Comparison of ENCODE assay signal across 30 cellular contexts in the genomic region with DNA sequence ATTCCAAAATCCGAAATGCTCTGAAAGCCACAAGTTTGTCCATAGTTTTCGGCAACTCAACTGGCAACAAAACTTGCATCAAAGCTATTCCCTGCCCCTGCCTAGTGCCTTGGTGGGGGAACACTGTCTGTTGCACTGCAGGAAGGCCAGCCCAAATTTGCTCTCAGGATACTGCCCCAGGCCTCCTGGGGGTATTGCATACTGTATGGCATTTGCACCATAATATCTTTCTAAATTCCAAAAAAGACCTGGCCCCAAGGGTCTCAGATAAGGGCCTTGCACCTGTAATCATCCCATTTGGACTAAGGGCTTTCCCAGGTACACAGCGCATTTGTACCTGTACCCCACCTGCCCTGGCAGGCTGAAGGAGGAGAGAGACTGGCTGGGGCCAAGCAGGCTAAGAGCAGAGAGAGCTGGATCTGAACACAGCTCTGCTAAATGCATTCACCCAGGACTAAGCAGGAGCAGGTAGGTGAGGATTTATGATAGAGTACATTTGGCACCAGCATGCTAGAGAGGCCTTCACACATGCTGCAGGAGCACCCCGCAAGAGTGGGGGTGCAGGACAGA. TPM values are rescaled to one million over a fixed set of nuclear protein-coding genes. Genes with fewer than 3 reads are reported as not detected.
DNase-seq lines count a peak whose midpoint lies in the region; ATAC-seq, FAIRE-seq and TF ChIP-seq lines count a peak whose summit lies in the region.
"Had no signal": no experiment of that assay in that cellular context is flagged by ENCODE, and none has a peak within 500 bp of the region (broad histone marks: within the 10 kb centered on the region; RNA-seq: fewer than 3 reads in every experiment).

No MANE protein-coding gene starts in this region.

- no peak overlapping the region for H2AFZ ChIP-seq in astrocyte (ENCODE audit: low read depth, low read length)
- no peak overlapping the region for H2AFZ ChIP-seq in neural progenitor cell (replicated peaks)
- H2AFZ ChIP-seq: parathyroid adenoma had no signal

- H3F3A ChIP-seq in neural progenitor cell (ENCODE audit: low read depth) = peaks cover 46% of the 10 kb centered on the region

- H3K4me1 ChIP-seq in astrocyte (ENCODE audit: insufficient read depth, low read length) (peaks cover 8% of the 10 kb centered on the region), neural progenitor cell (peaks cover 17% of the 10 kb centered on the region)
- H3K4me1 ChIP-seq: parathyroid adenoma had no signal

- FAIRE-seq in astrocyte (lab: Jason Lieb, UNC) = no peak
- FAIRE-seq: urothelium cell line had no signal

- no peaks in the 10 kb centered on the region for H4K20me1 ChIP-seq in astrocyte (ENCODE audit: insufficient read depth, low read length)
- peaks cover 14% of the 10 kb centered on the region for H4K20me1 ChIP-seq in neural progenitor cell (ENCODE audit: low read depth)

- H3K4me3 ChIP-seq in astrocyte (ENCODE audit: insufficient read depth, low read depth, low read length) (no peak overlapping the region), neural progenitor cell (no peak overlapping the region)
- H3K4me3 ChIP-seq: smooth muscle cell had no signal

- H3K27ac Mint-ChIP-seq in astrocyte (ENCODE audit: unreplicated experiment) (peak overlapping the region; percentile 26), neural progenitor cell (peak overlapping the region; percentile 46)
- no peak overlapping the region for H3K27ac Mint-ChIP-seq in activated T-helper 17 cell treated with anti-CD3 and anti-CD28 coated beads, Interleukin-2, amount 50 U/mL, for 72 hours
- H3K27ac Mint-ChIP-seq: activated CD4-positive, alpha-beta T cell treated with anti-CD3 and anti-CD28 coated beads, Interleukin-2, amount 10 ng/mL, durations not matched to agents 7 days and 5 days; activated T-cell treated with anti-CD3 and anti-CD28 coated beads, Interleukin-2, amount 50 U/mL, for 72 hours had no signal

- no peaks in the 10 kb centered on the region for H3K36me3 ChIP-seq in astrocyte (ENCODE audit: insufficient read depth, low read length)
- no peaks in the 10 kb centered on the region for H3K36me3 ChIP-seq in neural progenitor cell

- H3K79me2 ChIP-seq in astrocyte (ENCODE audit: insufficient read depth, low read length) = no peaks in the 10 kb centered on the region
- H3K79me2 ChIP-seq in neural progenitor cell (ENCODE audit: low read depth) = no peaks in the 10 kb centered on the region
- H3K79me2 ChIP-seq: parathyroid adenoma had no signal

- H3K27ac ChIP-seq in astrocyte (ENCODE audit: low read depth, low read length) (no peak overlapping the region), neural progenitor cell (no peak overlapping the region)
- H3K27ac ChIP-seq: parathyroid adenoma, VCaP had no signal

- TF ChIP-seq CTCF in astrocyte (IDR thresholded peaks at IDR 0.05; ENCODE audit: insufficient read depth, low read depth, low read length) (no peak), neural progenitor cell (IDR thresholded peaks at IDR 0.05) (no peak)

- no peak overlapping the region for H3K9ac ChIP-seq in astrocyte (ENCODE audit: low read length)
- H3K9ac ChIP-seq in neural progenitor cell = no peak overlapping the region
- H3K9ac ChIP-seq: parathyroid adenoma had no signal

- no peak for ATAC-seq in left cardiac atrium
- no peak for ATAC-seq in activated T-helper 17 cell treated with anti-CD3 and anti-CD28 coated beads, Interleukin-2, amount 50 U/mL, for 72 hours (replicated peaks)
- ATAC-seq: activated T-cell treated with anti-CD3 and anti-CD28 coated beads, Interleukin-2, amount 50 U/mL, for 72 hours had no signal

- H3K36me3 Mint-ChIP-seq in astrocyte (ENCODE audit: low read depth, unreplicated experiment) (peaks cover 2% of the 10 kb centered on the region), neural progenitor cell (no peaks in the 10 kb centered on the region)
- H3K36me3 Mint-ChIP-seq in activated T-helper 17 cell treated with anti-CD3 and anti-CD28 coated beads, Interleukin-2, amount 50 U/mL, for 72 hours (ENCODE audit: low read depth) = no peaks in the 10 kb centered on the region

- H3K4me3 Mint-ChIP-seq in astrocyte (ENCODE audit: unreplicated experiment) = no peak overlapping the region
- peak overlapping the region; percentile 53 for H3K4me3 Mint-ChIP-seq in neural progenitor cell
- no peak overlapping the region for H3K4me3 Mint-ChIP-seq in activated T-helper 17 cell treated with anti-CD3 and anti-CD28 coated beads, Interleukin-2, amount 50 U/mL, for 72 hours
- H3K4me3 Mint-ChIP-seq: activated CD4-positive, alpha-beta T cell treated with anti-CD3 and anti-CD28 coated beads, Interleukin-2, amount 10 ng/mL, durations not matched to agents 7 days and 5 days; activated T-cell treated with anti-CD3 and anti-CD28 coated beads, Interleukin-2, amount 50 U/mL, for 72 hours had no signal

- DNase-seq in cardiac septum (ENCODE audit: low spot score) (peak; percentile 41), left cardiac atrium (no peak), astrocyte (ENCODE audit: low read depth) (no peak), neural progenitor cell (ENCODE audit: low spot score) (peak; percentile 1), A172 (ENCODE audit: low spot score) (no peak), SIG-M5 treated with dmso at 0.1 percent for 504 hours (lab: John Stamatoyannopoulos, UW; ENCODE audit: unreplicated experiment) (no peak)
- DNase-seq: activated CD4-positive, alpha-beta T cell treated with anti-CD3 and anti-CD28 coated beads, Interleukin-2, amount 10 ng/mL, durations not matched to agents 7 days and 5 days; activated naive CD4-positive, alpha-beta T cell treated with anti-CD3 and anti-CD28 coated beads, Interleukin-2, amount 50 U/mL, for 16 hours; activated T-cell treated with anti-CD3 and anti-CD28 coated beads, Interleukin-2, amount 50 U/mL, for 72 hours; amygdala; C1 segment of cervical spinal cord; effector CD4-positive, alpha-beta T cell; GDM1; hippocampal formation; NCI-H146; NCI-H2107; SHP77; stimulated activated CD4-positive, alpha-beta T cell treated with anti-CD3 and anti-CD28 coated beads, Interleukin-1b, Interleukin-23, amount 100 ng/mL, for 48 hours; stimulated activated naive CD4-positive, alpha-beta T cell treated with Interleukin-2 at 50 U/mL for 16 hours; SW 1271; T-helper 9 cell had no signal

- no peak overlapping the region for H3K4me2 ChIP-seq in astrocyte (ENCODE audit: low read length)
- H3K4me2 ChIP-seq in neural progenitor cell = no peak overlapping the region
- H3K4me2 ChIP-seq: smooth muscle cell had no signal

- H3K4me1 Mint-ChIP-seq in astrocyte (ENCODE audit: low read depth, unreplicated experiment) = no peaks in the 10 kb centered on the region
- H3K4me1 Mint-ChIP-seq in neural progenitor cell = peaks cover 33% of the 10 kb centered on the region
- no peaks in the 10 kb centered on the region for H3K4me1 Mint-ChIP-seq in activated T-helper 17 cell treated with anti-CD3 and anti-CD28 coated beads, Interleukin-2, amount 50 U/mL, for 72 hours

- H3K27me3 Mint-ChIP-seq in astrocyte (ENCODE audit: low read depth, unreplicated experiment) (peaks cover 77% of the 10 kb centered on the region), neural progenitor cell (ENCODE audit: insufficient read depth, low read depth) (peaks cover 51% of the 10 kb centered on the region)
- peaks cover 48% of the 10 kb centered on the region for H3K27me3 Mint-ChIP-seq in activated T-helper 17 cell treated with anti-CD3 and anti-CD28 coated beads, Interleukin-2, amount 50 U/mL, for 72 hours

- H3K9me3 Mint-ChIP-seq in astrocyte (ENCODE audit: unreplicated experiment) = no peaks in the 10 kb centered on the region
- H3K9me3 Mint-ChIP-seq in neural progenitor cell = no peaks in the 10 kb centered on the region
- H3K9me3 Mint-ChIP-seq in activated T-helper 17 cell treated with anti-CD3 and anti-CD28 coated beads, Interleukin-2, amount 50 U/mL, for 72 hours = no peaks in the 10 kb centered on the region
- H3K9me3 Mint-ChIP-seq: activated CD4-positive, alpha-beta T cell treated with anti-CD3 and anti-CD28 coated beads, Interleukin-2, amount 10 ng/mL, durations not matched to agents 7 days and 5 days; activated T-cell treated with anti-CD3 and anti-CD28 coated beads, Interleukin-2, amount 50 U/mL, for 72 hours had no signal

- intact Hi-C loops in cardiac septum (cut with DNase I) = no loop called here
- intact Hi-C loops in left cardiac atrium (cut with DNase I) = loop anchor here (5.0 to 10.0 kb wide), 3 partner anchors 93 to 565 kb away; partner anchors contain the start of gene BAK1 (in 1 of the 2)

- H3K9me3 ChIP-seq in astrocyte (ENCODE audit: insufficient read depth, low read depth, low read length) = no peaks in the 10 kb centered on the region
- H3K9me3 ChIP-seq in neural progenitor cell (ENCODE audit: low read depth) = no peaks in the 10 kb centered on the region
- H3K9me3 ChIP-seq: Caco-2 had no signal

- peaks cover 57% of the 10 kb centered on the region for H3K27me3 ChIP-seq in astrocyte (ENCODE audit: insufficient read depth, low read length)
- H3K27me3 ChIP-seq in neural progenitor cell = peaks cover 93% of the 10 kb centered on the region

RNA-seq across cellular contexts. Expression of gene GRM4, which starts 4.0 kb away (rescaled TPM):
- total RNA-seq in cardiac septum (not detected), left cardiac atrium (not detected), astrocyte (0.30 and 0.34 TPM in 2 replicates), neural progenitor cell (ENCODE audit: low replicate concordance) (1.2 and 1.8 TPM in 2 replicates)
- total RNA-seq in A172 (2014; rRNA removed; shearing (Covaris generic)) = 0.96 TPM in 1 of 2 replicates, not detected in the other
- not detected for total RNA-seq in activated T-helper 17 cell treated with anti-CD3 and anti-CD28 coated beads, Interleukin-2, amount 50 U/mL, for 72 hours
- total RNA-seq: activated CD4-positive, alpha-beta T cell treated with anti-CD3 and anti-CD28 coated beads, Interleukin-2, amount 10 ng/mL, durations not matched to agents 7 days and 5 days; HT-29; lung microvascular endothelial cell; mucosa of gallbladder; smooth muscle cell had no signal

Comparison
In these comparisons a context has a peak if more than half of its experiments do, and no peak if none do; other contexts are left out.
1. DNase-seq: peak in cardiac septum (single experiment) and neural progenitor cell (single experiment); none in left cardiac atrium (single experiment), astrocyte (single experiment), A172 (single experiment) and SIG-M5 treated with dmso at 0.1 percent for 504 hours (single experiment).